In genomic region chr20:38406476-38406875, GRCh38 we compare ENCODE assay signal across 1 cellular context.
TF ChIP-seq lines count a peak whose summit lies in the region.

No MANE protein-coding gene starts in this region.

TF ChIP-seq in HepG2, 621 proteins besides CTCF, POLR2A, EP300 and RAD21:
- no peak for TF ChIP-seq AKNA (CRISPR knock-in tag; IDR thresholded peaks at IDR 0.05; ENCODE audit: borderline replicate concordance)
- no peak for TF ChIP-seq SRY (CRISPR knock-in tag; IDR thresholded peaks at IDR 0.05)
- TF ChIP-seq RBM39 (IDR thresholded peaks at IDR 0.05; ENCODE audit: low read depth, low read length, poor library complexity, severe bottlenecking): no peak
- TF ChIP-seq NFYB (CRISPR knock-in tag; IDR thresholded peaks at IDR 0.05): no peak
- TF ChIP-seq ATF2 (CRISPR knock-in tag; IDR thresholded peaks at IDR 0.05): no peak
- TF ChIP-seq PREB (CRISPR knock-in tag; IDR thresholded peaks at IDR 0.05): no peak
- TF ChIP-seq BHLHE40 (IDR thresholded peaks at IDR 0.05; ENCODE audit: low read length): no peak
- TF ChIP-seq SMAD3 (CRISPR knock-in tag; IDR thresholded peaks at IDR 0.05): no peak
- TF ChIP-seq ZBTB8A (CRISPR knock-in tag; IDR thresholded peaks at IDR 0.05; ENCODE audit: borderline replicate concordance, low read depth): no peak
- no peak for TF ChIP-seq ZNF30 (CRISPR knock-in tag; IDR thresholded peaks at IDR 0.05)
- no peak for TF ChIP-seq ZNF747 (CRISPR knock-in tag; IDR thresholded peaks at IDR 0.05; ENCODE audit: borderline replicate concordance)
- no peak for TF ChIP-seq ZNF12 (CRISPR knock-in tag; IDR thresholded peaks at IDR 0.05)
- TF ChIP-seq ZSCAN21 (CRISPR knock-in tag; IDR thresholded peaks at IDR 0.05; ENCODE audit: borderline replicate concordance): no peak
- no peak for TF ChIP-seq CREM (IDR thresholded peaks at IDR 0.05)
- TF ChIP-seq CREM (CRISPR knock-in tag; IDR thresholded peaks at IDR 0.05): no peak
